ENCODE assay signal across 8 cellular contexts in the genomic region with DNA sequence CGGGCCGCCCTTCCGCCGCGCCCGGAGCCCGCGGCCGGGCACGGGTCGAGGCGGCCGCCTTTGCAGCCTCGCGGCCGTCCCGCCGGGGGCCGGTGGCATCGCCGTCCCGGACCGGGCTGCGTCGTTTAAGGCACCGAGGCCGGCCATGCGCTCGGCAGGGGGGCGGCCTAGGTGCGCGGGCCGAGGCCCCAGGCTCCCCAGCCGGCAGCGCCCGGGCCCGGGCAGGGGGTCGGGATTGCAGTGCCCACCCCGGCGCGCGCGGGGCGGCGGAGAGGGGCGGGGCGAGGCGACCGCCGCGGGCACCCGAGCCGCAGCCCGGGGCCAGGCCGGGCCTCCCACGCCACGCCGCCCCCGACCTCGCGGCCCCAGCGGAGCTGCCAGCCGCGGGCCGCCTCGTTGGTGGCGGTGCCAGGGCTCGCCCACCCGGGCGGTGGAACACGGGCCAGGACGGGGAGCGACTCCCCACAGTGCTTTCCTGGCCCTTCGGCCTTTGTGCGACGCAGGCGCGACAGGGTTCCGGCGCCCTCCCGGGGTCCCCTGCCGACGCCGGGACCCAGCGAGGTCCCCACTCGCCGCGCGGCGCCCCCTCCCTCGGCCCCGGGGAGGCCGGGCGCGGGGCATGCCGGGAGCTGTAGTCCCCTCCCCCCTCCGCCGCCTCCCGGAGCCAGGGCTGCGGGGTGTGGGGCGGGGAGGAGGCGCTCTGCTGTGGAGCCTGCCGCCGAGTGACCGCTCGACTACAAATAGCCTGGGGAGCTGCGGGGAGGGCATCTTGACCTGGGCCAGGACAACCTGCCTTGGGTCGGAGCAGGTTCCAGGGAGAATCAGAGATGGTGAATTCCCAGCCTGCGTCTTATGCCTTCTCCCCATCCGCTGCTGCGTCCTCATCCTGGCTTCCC. TPM values are rescaled to one million over a fixed set of nuclear protein-coding genes. Genes with fewer than 3 reads are reported as not detected.
DNase-seq lines count a peak whose midpoint lies in the region; ATAC-seq and TF ChIP-seq lines count a peak whose summit lies in the region.

No MANE protein-coding gene starts in this region.

- no peaks in the 10 kb centered on the region for H3K9me3 ChIP-seq in mucosa of descending colon

- H3K4me3 ChIP-seq in AG09309 (ENCODE audit: control insufficient read depth, low read depth, low read length) (peak overlapping the region; percentile 59), epithelial cell of esophagus (ENCODE audit: low read length) (peak overlapping the region; percentile 90), mucosa of descending colon (peak overlapping the region; percentile 88)

- no peak for DNase-seq in AG09309 (ENCODE audit: low read depth)
- DNase-seq in NCI-H69 (lab: John Stamatoyannopoulos, UW), result peak; percentile 88
- peak; percentile 86 for DNase-seq in activated CD8-positive, alpha-beta memory T cell treated with anti-CD3 and anti-CD28 coated beads, Interleukin-2, amount 50 U/mL, for 48 hours
- peak; percentile 61 for DNase-seq in epithelial cell of esophagus (ENCODE audit: low read depth)
- peak; percentile 87 to 88 (median 88) for DNase-seq in mucosa of descending colon
- DNase-seq in stimulated activated CD8-positive, alpha-beta memory T cell treated with anti-CD3 and anti-CD28 coated beads, Interleukin-4, amount 100 ng/mL, for 24 hours (ENCODE audit: low read depth), result peak; percentile 62

- ATAC-seq in GM18868 (IDR thresholded peaks at IDR 0.05; ENCODE audit: unreplicated experiment), result peak; percentile 74
- peak; percentile 53 for ATAC-seq in HG03097 (IDR thresholded peaks at IDR 0.05; ENCODE audit: low FRiP score, unreplicated experiment)
- ATAC-seq in mucosa of descending colon, result peak; percentile 84

- H3K36me3 ChIP-seq in mucosa of descending colon (ENCODE audit: low read depth), result peaks cover 4% of the 10 kb centered on the region

- H3K4me1 ChIP-seq in mucosa of descending colon (ENCODE audit: low read depth), result peaks cover 7% of the 10 kb centered on the region

- intact Hi-C loops in mucosa of descending colon (cut with DNase I, micrococcal nuclease), result no loop called here

- TF ChIP-seq CTCF in AG09309 (IDR thresholded peaks at IDR 0.05; ENCODE audit: control insufficient read depth, insufficient read depth, low read depth, low read length, missing control alignments), result no peak
- no peak for TF ChIP-seq CTCF in epithelial cell of esophagus (IDR thresholded peaks at IDR 0.05; ENCODE audit: insufficient read depth, low read depth, low read length, missing control alignments)
- TF ChIP-seq CTCF in mucosa of descending colon (IDR thresholded peaks at IDR 0.05), result no peak

RNA-seq across cellular contexts. Expression of gene FKBP4, which starts 0.8 kb away (rescaled TPM):
- 10 to 100 TPM; 58.2 to 79.7 (median 76.0) TPM for total RNA-seq in mucosa of descending colon

RNA-seq across cellular contexts. Expression of gene ITFG2, which starts 16.9 kb away (rescaled TPM):
- total RNA-seq in mucosa of descending colon, result 10 to 100 TPM; 37.9 to 55.4 (median 38.0) TPM

RNA-seq across cellular contexts. Expression of gene NRIP2, which starts 39.3 kb away (rescaled TPM):
- 1 to 10 TPM in 1 of 3 donors, under 1 TPM in 2; 0.64 to 2.2 (median 0.96) TPM for total RNA-seq in mucosa of descending colon
